ENCODE assay signal across 35 cellular contexts in genomic region chr14:100802179-100802578, GRCh38. TPM values are rescaled to one million over a fixed set of nuclear protein-coding genes. Genes with fewer than 3 reads are reported as not detected.
"Had no signal": no experiment of that assay in that cellular context is flagged by ENCODE, and none has a peak within 500 bp of the region (broad histone marks: within the 10 kb centered on the region; RNA-seq: fewer than 3 reads in every experiment).

No MANE protein-coding gene starts in this region.

- H3K36me3 ChIP-seq: MG63 had no signal

- H3K9me3 ChIP-seq: MG63 had no signal

- H3K4me3 ChIP-seq: MG63 had no signal

- DNase-seq: Karpas-422, Kasumi-1, MM.1S, MV-4-11, NCI-H1048, NCI-H1092, NCI-H1092 treated with DMSO at 0.1 percent for 48 hours, NCI-H1105, NCI-H1105 treated with DMSO at 0.1 percent for 48 hours, NCI-H1417, NCI-H1417 treated with DMSO at 0.1 percent for 48 hours, NCI-H1436, NCI-H1436 treated with DMSO at 0.1 percent for 48 hours, NCI-H146, NCI-H1694, NCI-H1694 treated with DMSO at 0.1 percent for 48 hours, NCI-H187, NCI-H187 treated with DMSO at 0.1 percent for 48 hours, NCI-H1930, NCI-H2029, NCI-H2029 treated with DMSO at 0.1 percent for 48 hours, NCI-H2081, NCI-H2081 treated with DMSO at 0.1 percent for 48 hours, NCI-H2107, NCI-H2171, NCI-H2171 treated with DMSO at 0.1 percent for 48 hours, NCI-H2227 treated with DMSO at 0.1 percent for 48 hours, NCI-H226, NCI-H345, NCI-H446, NCI-H446 treated with DMSO at 0.1 percent for 48 hours, NCI-H510A, NCI-H510A treated with DMSO at 0.1 percent for 48 hours had no signal

RNA-seq across cellular contexts. Expression of gene MEG3, which starts 23.7 kb away (rescaled TPM):
- total RNA-seq: MCF 10A had no signal
